In the genomic region with DNA sequence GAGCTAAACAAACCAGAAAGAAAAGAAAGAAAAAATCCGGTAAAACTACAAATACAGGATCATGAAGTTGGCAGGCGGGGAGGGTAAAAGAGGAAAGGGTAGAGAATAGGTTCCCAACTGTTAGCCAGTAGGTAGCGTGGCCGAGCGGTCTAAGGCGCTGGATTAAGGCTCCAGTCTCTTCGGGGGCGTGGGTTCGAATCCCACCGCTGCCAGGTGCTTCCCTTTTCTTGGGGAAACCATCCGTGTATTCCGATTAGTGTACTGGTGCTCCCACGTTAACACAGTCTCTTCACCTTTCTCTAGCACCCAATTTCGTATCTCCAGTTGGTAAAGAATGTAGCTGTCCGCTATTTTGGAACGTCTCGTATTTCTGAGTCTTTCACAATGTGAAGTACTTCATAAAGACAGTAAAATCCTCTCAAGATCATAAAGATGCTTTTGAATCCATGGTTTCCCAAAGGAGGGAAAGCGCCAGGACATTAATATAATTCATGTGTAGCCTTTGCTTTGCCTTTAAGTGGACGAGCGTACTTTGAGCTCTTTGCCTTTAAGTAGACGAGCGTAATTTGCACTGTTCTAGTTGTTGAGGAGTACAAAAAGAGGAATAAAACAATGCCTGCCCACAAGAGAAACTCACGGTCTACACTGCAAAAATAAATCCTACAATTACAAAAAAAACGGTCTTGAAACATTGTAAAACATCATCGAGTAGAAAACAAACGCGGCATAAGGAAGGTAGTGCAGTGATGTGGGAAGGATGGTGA, we compare ENCODE assay signal across 8 cellular contexts. TPM values are rescaled to one million over a fixed set of nuclear protein-coding genes. Genes with fewer than 3 reads are reported as not detected.
DNase-seq lines count a peak whose midpoint lies in the region; FAIRE-seq and TF ChIP-seq lines count a peak whose summit lies in the region.

No MANE protein-coding gene starts in this region.

- no peak for TF ChIP-seq CTCF in LNCaP clone FGC (IDR thresholded peaks at IDR 0.05; ENCODE audit: control insufficient read depth, extremely low read depth, insufficient read depth)

- peak overlapping the region; percentile 78 for H3K4me3 ChIP-seq in LNCaP clone FGC (ENCODE audit: low read depth, low read length)
- peak overlapping the region; percentile 91 for H3K4me3 ChIP-seq in neuron (ENCODE audit: low read length)

- in situ Hi-C loops in G401 (cut with HindIII; ENCODE audit: low sequenced_read_pairs): no loop called here

- H3K9me3 ChIP-seq in neuron (ENCODE audit: low read length): no peaks in the 10 kb centered on the region

- DNase-seq in G401 (ENCODE audit: low spot score): peak; percentile 89
- DNase-seq in LNCaP clone FGC (ENCODE audit: low read depth): no peak
- peak; percentile 7 for DNase-seq in SIG-M5 (lab: John Stamatoyannopoulos, UW)
- peak; percentile 61 for DNase-seq in activated gamma-delta T cell treated with Interleukin-2 at 50 U/mL for 16 hours
- DNase-seq in frontal cortex (ENCODE audit: low spot score in 2 of 2): peak; percentile 61 to 71
- DNase-seq in stromal cell of bone marrow (ENCODE audit: low read depth): peak; percentile 27
- no peak for DNase-seq in mesenteric fat pad (ENCODE audit: low spot score)

- peak overlapping the region; percentile 95 for H2AFZ ChIP-seq in neuron (ENCODE audit: low read depth, low read length)

- peaks cover 5% of the 10 kb centered on the region for H3K4me1 ChIP-seq in neuron (ENCODE audit: insufficient read depth, low read length)

- no peak for FAIRE-seq in frontal cortex (lab: Jason Lieb, UNC)

- H3K36me3 ChIP-seq in neuron (ENCODE audit: insufficient read depth, low read length): no peaks in the 10 kb centered on the region

- H3K27me3 ChIP-seq in neuron (ENCODE audit: insufficient read depth, low read length): no peaks in the 10 kb centered on the region

RNA-seq across cellular contexts. Expression of gene RNASE12, which starts 19.0 kb away (rescaled TPM):
- total RNA-seq in G401 (2014; rRNA removed; shearing (Covaris generic)): not detected in 2 replicates
- total RNA-seq in frontal cortex (not detected), mesenteric fat pad (not detected)

RNA-seq across cellular contexts. Expression of gene RNASE11, which starts 22.4 kb away (rescaled TPM):
- total RNA-seq in G401 (2014; rRNA removed; shearing (Covaris generic)): not detected in 2 replicates
- total RNA-seq in frontal cortex (not detected), mesenteric fat pad (not detected)

RNA-seq across cellular contexts. Expression of gene OR6S1, which starts 31.3 kb away (rescaled TPM):
- total RNA-seq in G401 (2014; rRNA removed; shearing (Covaris generic)): not detected in 2 replicates
- total RNA-seq in frontal cortex: not detected
- total RNA-seq in mesenteric fat pad: not detected

RNA-seq across cellular contexts. Expression of gene RNASE9, which starts 49.3 kb away (rescaled TPM):
- not detected in 2 replicates for total RNA-seq in G401 (2014; rRNA removed; shearing (Covaris generic))
- total RNA-seq in frontal cortex (not detected), mesenteric fat pad (not detected)

Comparison
In these comparisons a context has a peak if more than half of its experiments do, and no peak if none do; other contexts are left out.
1. DNase-seq: peak in G401 (single experiment), SIG-M5 (single experiment), activated gamma-delta T cell treated with Interleukin-2 at 50 U/mL for 16 hours (single experiment), frontal cortex (2 of 2) and stromal cell of bone marrow (single experiment); none in LNCaP clone FGC (single experiment) and mesenteric fat pad (single experiment).